In genomic region chr9:93952119-93952783, GRCh38 we compare ENCODE assay signal across 13 cellular contexts. TPM values are rescaled to one million over a fixed set of nuclear protein-coding genes. Genes with fewer than 3 reads are reported as not detected.
A peak's percentile ranks its signal among the peaks of the same experiment; 100 is the strongest.
DNase-seq lines count a peak whose midpoint lies in the region; ATAC-seq and TF ChIP-seq lines count a peak whose summit lies in the region.
"Had no signal": no experiment of that assay in that cellular context is flagged by ENCODE, and none has a peak within 500 bp of the region (broad histone marks: within the 10 kb centered on the region; RNA-seq: fewer than 3 reads in every experiment).

No MANE protein-coding gene starts in this region.

- H3K27me3 Mint-ChIP-seq in activated naive CD8-positive, alpha-beta T cell = peaks cover 40% of the 10 kb centered on the region
- H3K27me3 Mint-ChIP-seq in activated naive CD8-positive, alpha-beta T cell treated with anti-CD3 and anti-CD28 coated beads, Interleukin-2, amount 50 U/mL, for 24 hours = peaks cover 76% of the 10 kb centered on the region

- TF ChIP-seq CTCF in ascending aorta (IDR thresholded peaks at IDR 0.05) (no peak), suprapubic skin (IDR thresholded peaks at IDR 0.05) (no peak), upper lobe of right lung (IDR thresholded peaks at IDR 0.05) (no peak)

- H3K4me1 ChIP-seq in ascending aorta = peaks cover 21 to 39% of the 10 kb centered on the region in 2 donors
- peaks cover 29% of the 10 kb centered on the region for H3K4me1 ChIP-seq in mucosa of stomach (ENCODE audit: control insufficient read depth, insufficient read depth, low read length)
- peaks cover 50% of the 10 kb centered on the region for H3K4me1 ChIP-seq in suprapubic skin
- peaks cover 23% of the 10 kb centered on the region for H3K4me1 ChIP-seq in upper lobe of right lung

- ATAC-seq in activated naive CD8-positive, alpha-beta T cell treated with anti-CD3 and anti-CD28 coated beads, Interleukin-2, amount 50 U/mL, for 24 hours = no peak
- no peak for ATAC-seq in upper lobe of right lung

- peaks cover 41% of the 10 kb centered on the region for H3K4me1 Mint-ChIP-seq in activated naive CD8-positive, alpha-beta T cell (ENCODE audit: low read depth)
- H3K4me1 Mint-ChIP-seq in activated naive CD8-positive, alpha-beta T cell treated with anti-CD3 and anti-CD28 coated beads, Interleukin-2, amount 50 U/mL, for 24 hours = peaks cover 44% of the 10 kb centered on the region

- no peak for DNase-seq in activated naive CD8-positive, alpha-beta T cell treated with anti-CD3 and anti-CD28 coated beads, Interleukin-2, amount 50 U/mL, for 24 hours
- DNase-seq in ascending aorta (ENCODE audit: low spot score in 2 of 2) (no peak), suprapubic skin (ENCODE audit: low spot score in 2 of 2) (no peak), upper lobe of right lung (no peak), NCI-H1930 (lab: John Stamatoyannopoulos, UW) (no peak)
- no peak for DNase-seq in stimulated activated CD8-positive, alpha-beta memory T cell treated with anti-CD3 and anti-CD28 coated beads, Interleukin-4, amount 100 ng/mL, for 48 hours
- DNase-seq: cerebellar nuclear complex, left colon had no signal

- H3K4me3 ChIP-seq in ascending aorta (peak overlapping the region; percentile 60 to 67), mucosa of stomach (ENCODE audit: low read length) (peak overlapping the region; percentile 36), suprapubic skin (peak overlapping the region; percentile 50), upper lobe of right lung (no peak overlapping the region)

- peak overlapping the region; percentile 47 for H3K9ac ChIP-seq in mucosa of stomach (ENCODE audit: low read length)

- H3K27me3 ChIP-seq in ascending aorta (peaks cover 35% of the 10 kb centered on the region), mucosa of stomach (ENCODE audit: control insufficient read depth, insufficient read depth, low read length) (peaks cover 93% of the 10 kb centered on the region), suprapubic skin (peaks cover 98% of the 10 kb centered on the region), upper lobe of right lung (peaks cover 95% of the 10 kb centered on the region)

- peak overlapping the region; percentile 78 for H3K4me3 Mint-ChIP-seq in activated naive CD8-positive, alpha-beta T cell
- H3K4me3 Mint-ChIP-seq in activated naive CD8-positive, alpha-beta T cell treated with anti-CD3 and anti-CD28 coated beads, Interleukin-2, amount 50 U/mL, for 24 hours = no peak overlapping the region

- no peak overlapping the region for H3K27ac Mint-ChIP-seq in activated naive CD8-positive, alpha-beta T cell
- no peak overlapping the region for H3K27ac Mint-ChIP-seq in activated naive CD8-positive, alpha-beta T cell treated with anti-CD3 and anti-CD28 coated beads, Interleukin-2, amount 50 U/mL, for 24 hours

- H3K9me3 ChIP-seq in ascending aorta = no peaks in the 10 kb centered on the region
- no peaks in the 10 kb centered on the region for H3K9me3 ChIP-seq in mucosa of stomach (ENCODE audit: control insufficient read depth, low read length)
- no peaks in the 10 kb centered on the region for H3K9me3 ChIP-seq in suprapubic skin
- H3K9me3 ChIP-seq in upper lobe of right lung = no peaks in the 10 kb centered on the region
- H3K9me3 ChIP-seq: upper lobe of left lung had no signal

- 6% methylated on average over 28 of the region's 39 CpGs for WGBS in suprapubic skin

- H3K27ac ChIP-seq in ascending aorta (no peak overlapping the region), suprapubic skin (no peak overlapping the region), upper lobe of right lung (no peak overlapping the region)
- H3K27ac ChIP-seq: upper lobe of left lung had no signal

- intact Hi-C loops in ascending aorta (cut with DNase I) (no loop called here), upper lobe of right lung (cut with DNase I) (loop anchor here (10.0 kb wide), 1 partner anchor 127 kb away; no protein-coding TSS in a partner anchor)

- TF ChIP-seq POLR2A in suprapubic skin (IDR thresholded peaks at IDR 0.05) = no peak

- no peaks in the 10 kb centered on the region for H3K9me3 Mint-ChIP-seq in activated naive CD8-positive, alpha-beta T cell (ENCODE audit: low read depth)
- H3K9me3 Mint-ChIP-seq in activated naive CD8-positive, alpha-beta T cell treated with anti-CD3 and anti-CD28 coated beads, Interleukin-2, amount 50 U/mL, for 24 hours = no peaks in the 10 kb centered on the region

- H3K36me3 ChIP-seq in ascending aorta = no peaks in the 10 kb centered on the region
- H3K36me3 ChIP-seq in mucosa of stomach (ENCODE audit: control insufficient read depth, insufficient read depth, low read length) = no peaks in the 10 kb centered on the region
- H3K36me3 ChIP-seq in suprapubic skin = no peaks in the 10 kb centered on the region
- H3K36me3 ChIP-seq in upper lobe of right lung = no peaks in the 10 kb centered on the region
- H3K36me3 ChIP-seq: upper lobe of left lung had no signal

- no peak for TF ChIP-seq EP300 in suprapubic skin (IDR thresholded peaks at IDR 0.05)

- H3K36me3 Mint-ChIP-seq in activated naive CD8-positive, alpha-beta T cell = no peaks in the 10 kb centered on the region
- H3K36me3 Mint-ChIP-seq in activated naive CD8-positive, alpha-beta T cell treated with anti-CD3 and anti-CD28 coated beads, Interleukin-2, amount 50 U/mL, for 24 hours (ENCODE audit: low read depth) = peaks cover 3% of the 10 kb centered on the region

RNA-seq across cellular contexts. Expression of gene BARX1, which starts 2.9 kb away (rescaled TPM):
- total RNA-seq in ascending aorta (not detected), suprapubic skin (not detected), upper lobe of right lung (not detected)
- total RNA-seq: G401, RPMI7951, upper lobe of left lung had no signal
